8 cellular contexts compared by ENCODE assay signal in genomic region chr1:116376734-116377096, GRCh38. TPM values are rescaled to one million over a fixed set of nuclear protein-coding genes. Genes with fewer than 3 reads are reported as not detected.
DNase-seq lines count a peak whose midpoint lies in the region; ATAC-seq, FAIRE-seq and TF ChIP-seq lines count a peak whose summit lies in the region.

No MANE protein-coding gene starts in this region.

- H3K4me3 ChIP-seq in right atrium auricular region: no peak overlapping the region
- peak overlapping the region; percentile 73; the same call in 1 of the 2 replicates for H3K4me3 ChIP-seq in K562

- no peak for TF ChIP-seq POLR2A in K562 (conservative IDR thresholded peaks at IDR 0.05)

- no peak overlapping the region; a peak in 1 of 4 replicates for H3K9ac ChIP-seq in K562 (ENCODE audit: insufficient read depth in 1 of 2, low read depth in 2 of 2, low read length in 2 of 2)

- no peaks in the 10 kb centered on the region for H3K9me3 Mint-ChIP-seq in memory B cell

- intact Hi-C loops in Right ventricle myocardium superior (cut with DNase I) (loop anchor here (5.0 kb wide), 1 partner anchor 41 kb away; no protein-coding TSS in a partner anchor), K562 (cut with micrococcal nuclease) (no loop called here)

- in situ Hi-C loops in K562 (cut with MboI): no loop called here

- no peak overlapping the region for H2AFZ ChIP-seq in K562 (ENCODE audit: low read depth, low read length)

- H3K36me3 ChIP-seq in right atrium auricular region: no peaks in the 10 kb centered on the region
- H3K36me3 ChIP-seq in K562 (ENCODE audit: control insufficient read depth, insufficient read depth, low read length): peaks cover 31% of the 10 kb centered on the region

- no peaks in the 10 kb centered on the region for H3K27me3 Mint-ChIP-seq in memory B cell

- H3K27ac Mint-ChIP-seq in memory B cell: peak overlapping the region; percentile 94

- H3K9me3 ChIP-seq in right atrium auricular region: no peaks in the 10 kb centered on the region
- H3K9me3 ChIP-seq in K562 (replicated peaks; ENCODE audit: control insufficient read depth, insufficient read depth, low read depth, low read length): no peaks in the 10 kb centered on the region

- peaks cover 6% of the 10 kb centered on the region for H3K9me1 ChIP-seq in K562 (ENCODE audit: control insufficient read depth, insufficient read depth, low read length)

- DNase-seq in right atrium auricular region (ENCODE audit: low spot score) (no peak), Right ventricle myocardium superior (no peak), K562 (ENCODE audit: extremely low read depth in 1 of 4, low spot score in 3 of 4) (no peak), memory B cell (ENCODE audit: low spot score in 2 of 2) (no peak), NOMO-1 (lab: John Stamatoyannopoulos, UW; ENCODE audit: unreplicated experiment in 2 of 2) (no peak)

- BruUV-seq in K562 (replicated peaks; lab: Mats Ljungman, UMichigan): no TSS peak

- 29% methylated on average over 1 of the region's 1 CpG for WGBS in K562 (ENCODE audit: insufficient coverage, low coverage, missing lambda C conversion rate)

- H3K4me1 ChIP-seq in right atrium auricular region (peaks cover 0 to 87% of the 10 kb centered on the region in 2 donors), K562 (replicated peaks in 1 of 2; ENCODE audit: control insufficient read depth in 2 of 2, insufficient read depth in 2 of 2, low read length in 2 of 2) (peaks cover 22 to 73% of the 10 kb centered on the region in 2 experiments)

- ATAC-seq in Right ventricle myocardium superior (ENCODE audit: poor library complexity): no peak
- no peak for ATAC-seq in K562
- ATAC-seq in memory B cell (ENCODE audit: low read depth): no peak
- no peak for ATAC-seq in HG03175 (IDR thresholded peaks at IDR 0.05; ENCODE audit: unreplicated experiment)
- ATAC-seq in GM21381 (IDR thresholded peaks at IDR 0.05; ENCODE audit: unreplicated experiment): no peak
- no peak for ATAC-seq in HG03378 (IDR thresholded peaks at IDR 0.05; ENCODE audit: unreplicated experiment)

- H3K27ac ChIP-seq in right atrium auricular region (peak overlapping the region; percentile 90 to 98), K562 (ENCODE audit: extremely low read depth, low read depth, low read length) (0 out of 3 replicates have a peak overlapping the region, but pooled peaks have one; percentile 90)

- no peak for TF ChIP-seq RAD21 in K562 (CRISPR knock-in tag; conservative IDR thresholded peaks at IDR 0.05 in 1 of 2, IDR thresholded peaks at IDR 0.05 in 1 of 2)

- no peak for FAIRE-seq in K562 (lab: Jason Lieb, UNC)

- peaks cover 57% of the 10 kb centered on the region for H3K4me1 Mint-ChIP-seq in memory B cell

- H3K79me2 ChIP-seq in K562 (ENCODE audit: control insufficient read depth, insufficient read depth, low read length): peaks cover 85% of the 10 kb centered on the region

- peaks cover 72% of the 10 kb centered on the region for H4K20me1 ChIP-seq in K562 (replicated peaks; ENCODE audit: control insufficient read depth, insufficient read depth, low read length)

- H3K4me2 ChIP-seq in K562 (ENCODE audit: insufficient read depth, low read length): peak overlapping the region; percentile 91; the same call in 1 of the 2 replicates

- peak overlapping the region; percentile 92 for H3K4me3 Mint-ChIP-seq in memory B cell

- TF ChIP-seq CTCF in right atrium auricular region (IDR thresholded peaks at IDR 0.05) (no peak), K562 (IDR thresholded peaks at IDR 0.05 in 2 of 3, conservative IDR thresholded peaks at IDR 0.05 in 1 of 3; ENCODE audit: insufficient read depth in 2 of 3, low read depth in 1 of 3, low read length in 3 of 3) (no peak)

- CTCF ChIA-PET in K562 (lab: Yijun Ruan, JAX; ENCODE audit: low intra/inter-chr PET ratio): no interaction called here

- POLR2A ChIA-PET in K562 (lab: Yijun Ruan, JAX): interaction anchor here (0.7 to 4.5 kb wide), 11 partner anchors 11 to 112 kb away, joined by 3 to 26 read pairs (median 4); no protein-coding TSS in a partner anchor

- no peaks in the 10 kb centered on the region for H3K27me3 ChIP-seq in right atrium auricular region
- H3K27me3 ChIP-seq in K562 (ENCODE audit: control insufficient read depth in 2 of 2, insufficient read depth in 2 of 2, low read length in 2 of 2): no peaks in the 10 kb centered on the region

- TF ChIP-seq EP300 in K562 (IDR thresholded peaks at IDR 0.05; ENCODE audit: low read length): no peak

- H3K36me3 Mint-ChIP-seq in memory B cell: peaks cover 1% of the 10 kb centered on the region

TF ChIP-seq in K562, 482 proteins besides CTCF, POLR2A, EP300 and RAD21:
- TF ChIP-seq ZNF282 (CRISPR knock-in tag; IDR thresholded peaks at IDR 0.05) (no peak), NFIC (IDR thresholded peaks at IDR 0.05) (0 out of 2 replicates have a peak, but pooled peaks have one; percentile 34), KAT7 (CRISPR knock-in tag; IDR thresholded peaks at IDR 0.05; ENCODE audit: borderline replicate concordance) (0 out of 2 replicates have a peak, but pooled peaks have one; percentile 51)

RNA-seq across cellular contexts. Expression of gene ATP1A1, which starts 3.7 kb away (rescaled TPM):
- total RNA-seq in right atrium auricular region (100 to 1,000 TPM; 148 to 256 TPM), Right ventricle myocardium superior (255 TPM), K562 (2014; rRNA removed) (234 and 262 TPM in 2 replicates), K562 (2014; rRNA removed; fragmentation: Illumina TruSeq; extraction: Trizol) (109 and 122 TPM in 2 replicates), K562 (2015; rRNA removed; fragmentation: Illumina TruSeq; extraction: Trizol) (99.3 and 103 TPM in 2 replicates), K562 (2021) (319 and 354 TPM in 2 replicates)
- total RNA-seq in K562 (2011; cell fraction: chromatin; rRNA removed; ENCODE audit: low replicate concordance): 725 and 867 TPM in 2 replicates
- total RNA-seq in K562 (2011; cell fraction: nucleolus; rRNA removed): 1,035 and 1,106 TPM in 2 replicates
- 881 and 968 TPM in 2 replicates for total RNA-seq in K562 (2011; cell fraction: nucleoplasm; rRNA removed)
- polyA plus RNA-seq in K562 (2011; rRNA removed) (358 and 513 TPM in 2 replicates), K562 (2014; fragmentation: Illumina TruSeq; extraction: Trizol) (358 and 388 TPM in 2 replicates), K562 (2014; fragmentation: Nextera tagmentation; extraction: Ambion mirVana) (100 to 1,000 TPM; 113 to 135 TPM), K562 (2014; rRNA removed) (261 and 293 TPM in 2 replicates)
- 378 and 399 TPM in 2 replicates for polyA plus RNA-seq in K562 (2011; cell fraction: cytosol; rRNA removed)
- 255 and 257 TPM in 2 replicates for polyA plus RNA-seq in K562 (2011; cell fraction: nucleus; rRNA removed)
- 185 and 295 TPM in 2 replicates for polyA plus RNA-seq in K562 (2012)
- 616 and 874 TPM in 2 replicates for polyA minus RNA-seq in K562 (2011; rRNA and poly(A)+ RNA removed)
- 258 and 300 TPM in 2 replicates for polyA minus RNA-seq in K562 (2011; cell fraction: cytosol; rRNA and poly(A)+ RNA removed)
- 138 and 192 TPM in 2 replicates for polyA minus RNA-seq in K562 (2011; cell fraction: nucleus; rRNA and poly(A)+ RNA removed)
